Comparison of ENCODE assay signal across 10 cellular contexts in genomic region chr7:25056368-25056767, GRCh38.
"Had no signal": no experiment of that assay in that cellular context is flagged by ENCODE, and none has a peak within 500 bp of the region (broad histone marks: within the 10 kb centered on the region; RNA-seq: fewer than 3 reads in every experiment).

No MANE protein-coding gene starts in this region.

- H2AFZ ChIP-seq: GM23248, GM23338 had no signal

- H3K27ac ChIP-seq: GM23248 had no signal

- H3K4me3 ChIP-seq: GM23248, GM23338, HAP-1 had no signal

- DNase-seq: GM23248, GOT3, H7, H9, HCEC 1CT, HFFc6 had no signal

- H3K4me1 ChIP-seq: HAP-1 had no signal

- H3K36me3 ChIP-seq: HAP-1 had no signal

- ATAC-seq: GM23338, HCT116 had no signal

- H3K9ac ChIP-seq: GM23248 had no signal

- H3K4me2 ChIP-seq: GM23338 had no signal

- H3K9me3 ChIP-seq: HAP-1 had no signal

- FAIRE-seq: H54 had no signal
